In genomic region chr2:46700435-46700834, GRCh38 we compare ENCODE assay signal across 1 cellular context.
TF ChIP-seq lines count a peak whose summit lies in the region.

No MANE protein-coding gene starts in this region.

TF ChIP-seq in H1, 55 proteins besides CTCF, POLR2A, EP300 and RAD21 (continued from another document):
- TF ChIP-seq GABPA (IDR thresholded peaks at IDR 0.05; ENCODE audit: borderline replicate concordance, insufficient read depth, low read length) (no peak), BACH1 (IDR thresholded peaks at IDR 0.05; ENCODE audit: low read length) (no peak), BCL11A (IDR thresholded peaks at IDR 0.05; ENCODE audit: low read depth in 2 of 2, low read length in 2 of 2) (no peak), RNF2 (IDR thresholded peaks at IDR 0.05; ENCODE audit: borderline replicate concordance, low read depth, low read length, missing control alignments, poor library complexity, severe bottlenecking) (no peak), ASH2L (IDR thresholded peaks at IDR 0.05; ENCODE audit: low read length) (no peak), KDM5A (IDR thresholded peaks at IDR 0.05; ENCODE audit: low read length) (no peak), E2F6 (IDR thresholded peaks at IDR 0.05) (no peak), KDM4A (IDR thresholded peaks at IDR 0.05; ENCODE audit: low read depth, low read length, severe bottlenecking) (no peak), ATF2 (IDR thresholded peaks at IDR 0.05; ENCODE audit: low read length) (no peak)
TF ChIP-seq in H1: peak in this region for 0.
